In the genomic region with DNA sequence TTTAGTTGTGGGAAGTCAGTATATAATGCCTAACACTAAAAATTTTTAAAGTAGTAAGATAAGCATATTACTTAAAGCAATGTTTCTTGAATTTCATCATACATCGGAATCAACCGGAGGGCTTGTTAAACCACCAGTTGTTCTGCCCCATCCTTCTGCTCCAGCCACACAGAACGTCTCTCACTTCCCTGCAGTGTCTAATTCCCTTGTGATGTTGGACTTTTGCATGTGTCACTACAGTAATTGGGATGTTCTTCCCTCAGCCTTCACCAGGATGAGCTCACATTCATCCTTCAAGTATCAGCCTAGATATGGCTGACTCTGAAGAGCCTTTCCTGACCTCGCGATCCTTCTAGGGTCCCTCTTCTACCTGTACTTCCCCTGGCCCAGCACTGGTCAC, we compare ENCODE assay signal across 26 cellular contexts. TPM values are rescaled to one million over a fixed set of nuclear protein-coding genes. Genes with fewer than 3 reads are reported as not detected.
"Had no signal": no experiment of that assay in that cellular context is flagged by ENCODE, and none has a peak within 500 bp of the region (broad histone marks: within the 10 kb centered on the region; RNA-seq: fewer than 3 reads in every experiment).

No MANE protein-coding gene starts in this region.

- DNase-seq: activated CD4-positive, alpha-beta memory T cell treated with anti-CD3 and anti-CD28 coated beads for 36 hours; activated CD4-positive, alpha-beta T cell treated with anti-CD3 and anti-CD28 coated beads, Interleukin-2, amount 10 ng/mL, durations not matched to agents 7 days and 5 days; activated CD4-positive, CD25-positive, alpha-beta regulatory T cell; activated CD8-positive, alpha-beta memory T cell treated with anti-CD3 and anti-CD28 coated beads, Interleukin-2, amount 50 U/mL, for 4 hours; aorta; KBM-7; NCI-H1092; NCI-H1417 treated with DMSO at 0.1 percent for 48 hours; NCI-H1694; NCI-H2029; NCI-H2107; NCI-H446; NCI-H524; Peyer's patch; Right ventricle myocardium superior; SJCRH30; SK-N-SH; T-helper 1 cell had no signal

- H3K9me3 ChIP-seq: Peyer's patch, SJCRH30, SK-N-SH had no signal

- H3K27ac Mint-ChIP-seq: activated CD4-positive, alpha-beta memory T cell treated with anti-CD3 and anti-CD28 coated beads for 36 hours; activated CD4-positive, alpha-beta T cell treated with anti-CD3 and anti-CD28 coated beads, Interleukin-2, amount 10 ng/mL, durations not matched to agents 7 days and 5 days; activated naive CD4-positive, alpha-beta T cell treated with anti-CD3 and anti-CD28 coated beads, Interleukin-2, amount 50 U/mL, for 24 hours had no signal

- H3K27me3 ChIP-seq: Peyer's patch, SJCRH30 had no signal

- H3K27ac ChIP-seq: Peyer's patch, RWPE1, SJCRH30, VCaP had no signal

- H3K4me2 ChIP-seq: SK-N-SH had no signal

- H3K4me3 Mint-ChIP-seq: activated CD4-positive, alpha-beta memory T cell treated with anti-CD3 and anti-CD28 coated beads for 36 hours; activated CD4-positive, alpha-beta T cell treated with anti-CD3 and anti-CD28 coated beads, Interleukin-2, amount 10 ng/mL, durations not matched to agents 7 days and 5 days; activated naive CD4-positive, alpha-beta T cell treated with anti-CD3 and anti-CD28 coated beads, Interleukin-2, amount 50 U/mL, for 24 hours; central memory CD8-positive, alpha-beta T cell had no signal

- H3K4me3 ChIP-seq: Peyer's patch, SJCRH30 had no signal

- H3K36me3 Mint-ChIP-seq: activated CD4-positive, alpha-beta memory T cell treated with anti-CD3 and anti-CD28 coated beads for 36 hours; activated naive CD4-positive, alpha-beta T cell treated with anti-CD3 and anti-CD28 coated beads, Interleukin-2, amount 50 U/mL, for 24 hours had no signal

- H3K36me3 ChIP-seq: Peyer's patch, SJCRH30 had no signal

- H3K4me1 ChIP-seq: Peyer's patch, SJCRH30 had no signal

- H3K9me3 Mint-ChIP-seq: activated CD4-positive, alpha-beta memory T cell treated with anti-CD3 and anti-CD28 coated beads for 36 hours; activated CD4-positive, alpha-beta T cell treated with anti-CD3 and anti-CD28 coated beads, Interleukin-2, amount 10 ng/mL, durations not matched to agents 7 days and 5 days; activated naive CD4-positive, alpha-beta T cell treated with anti-CD3 and anti-CD28 coated beads, Interleukin-2, amount 50 U/mL, for 24 hours; central memory CD8-positive, alpha-beta T cell had no signal

- H3K4me1 Mint-ChIP-seq: activated CD4-positive, alpha-beta T cell treated with anti-CD3 and anti-CD28 coated beads, Interleukin-2, amount 10 ng/mL, durations not matched to agents 7 days and 5 days; activated naive CD4-positive, alpha-beta T cell treated with anti-CD3 and anti-CD28 coated beads, Interleukin-2, amount 50 U/mL, for 24 hours; central memory CD8-positive, alpha-beta T cell had no signal

RNA-seq across cellular contexts. Expression of gene CCDC70, which starts 11.7 kb away (rescaled TPM):
- total RNA-seq: activated CD4-positive, alpha-beta memory T cell treated with anti-CD3 and anti-CD28 coated beads for 36 hours; activated CD4-positive, alpha-beta T cell treated with anti-CD3 and anti-CD28 coated beads, Interleukin-2, amount 10 ng/mL, durations not matched to agents 7 days and 5 days; aorta; bronchial epithelial cell; LHCN-M2; MCF 10A; Peyer's patch; Right ventricle myocardium superior; SJCRH30; T-helper 2 cell treated with Interferon-gamma antibody and Interleukin-4, amounts not matched to agents 100 ng/mL and 5 ng/mL, for 36 hours had no signal
- polyA plus RNA-seq: aorta, SK-N-SH had no signal

RNA-seq across cellular contexts. Expression of gene TMEM272, which starts 28.4 kb away (rescaled TPM):
- total RNA-seq: bronchial epithelial cell; LHCN-M2; MCF 10A; SJCRH30; T-helper 2 cell treated with Interferon-gamma antibody and Interleukin-4, amounts not matched to agents 100 ng/mL and 5 ng/mL, for 36 hours had no signal
- polyA plus RNA-seq: SK-N-SH had no signal
